Comparison of ENCODE assay signal across 1 cellular context in the genomic region with DNA sequence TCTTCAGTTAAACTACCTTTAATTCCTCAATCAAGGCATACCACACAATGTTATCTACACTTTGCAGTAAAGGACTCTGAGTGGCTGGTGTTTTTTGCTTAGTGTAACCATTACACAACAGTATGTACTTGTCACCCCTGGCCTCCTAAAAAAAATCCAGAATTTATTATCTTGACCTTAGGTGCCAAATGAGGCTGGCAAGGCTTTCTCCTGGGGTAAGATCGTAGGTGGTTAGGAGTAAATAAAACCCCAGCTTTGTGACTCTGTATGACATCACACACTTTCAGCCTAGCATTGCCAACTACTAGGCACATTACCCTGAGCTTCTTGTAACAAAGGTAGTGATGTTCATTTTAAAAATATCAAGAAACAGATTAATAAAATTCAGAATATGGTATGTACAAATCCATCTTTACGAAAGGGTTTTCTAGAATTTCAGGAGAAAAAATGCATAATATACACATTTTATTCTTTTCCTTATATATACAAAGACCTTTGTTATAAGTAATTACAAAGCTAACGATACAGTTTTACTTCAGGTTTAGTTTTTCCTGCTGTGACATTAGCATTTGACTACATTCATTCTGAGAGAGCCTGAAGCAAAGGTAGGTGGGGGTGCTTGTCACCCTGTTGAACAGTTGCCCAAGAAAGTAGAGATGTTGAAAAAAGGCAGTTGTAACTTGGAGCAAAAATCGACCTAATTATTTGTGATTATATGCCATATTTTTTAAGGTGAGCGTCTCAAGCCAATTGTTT.
TF ChIP-seq lines count a peak whose summit lies in the region.

No MANE protein-coding gene starts in this region.

TF ChIP-seq in GM23338, 12 proteins besides CTCF, POLR2A, EP300 and RAD21:
- TF ChIP-seq, protein P1, sequence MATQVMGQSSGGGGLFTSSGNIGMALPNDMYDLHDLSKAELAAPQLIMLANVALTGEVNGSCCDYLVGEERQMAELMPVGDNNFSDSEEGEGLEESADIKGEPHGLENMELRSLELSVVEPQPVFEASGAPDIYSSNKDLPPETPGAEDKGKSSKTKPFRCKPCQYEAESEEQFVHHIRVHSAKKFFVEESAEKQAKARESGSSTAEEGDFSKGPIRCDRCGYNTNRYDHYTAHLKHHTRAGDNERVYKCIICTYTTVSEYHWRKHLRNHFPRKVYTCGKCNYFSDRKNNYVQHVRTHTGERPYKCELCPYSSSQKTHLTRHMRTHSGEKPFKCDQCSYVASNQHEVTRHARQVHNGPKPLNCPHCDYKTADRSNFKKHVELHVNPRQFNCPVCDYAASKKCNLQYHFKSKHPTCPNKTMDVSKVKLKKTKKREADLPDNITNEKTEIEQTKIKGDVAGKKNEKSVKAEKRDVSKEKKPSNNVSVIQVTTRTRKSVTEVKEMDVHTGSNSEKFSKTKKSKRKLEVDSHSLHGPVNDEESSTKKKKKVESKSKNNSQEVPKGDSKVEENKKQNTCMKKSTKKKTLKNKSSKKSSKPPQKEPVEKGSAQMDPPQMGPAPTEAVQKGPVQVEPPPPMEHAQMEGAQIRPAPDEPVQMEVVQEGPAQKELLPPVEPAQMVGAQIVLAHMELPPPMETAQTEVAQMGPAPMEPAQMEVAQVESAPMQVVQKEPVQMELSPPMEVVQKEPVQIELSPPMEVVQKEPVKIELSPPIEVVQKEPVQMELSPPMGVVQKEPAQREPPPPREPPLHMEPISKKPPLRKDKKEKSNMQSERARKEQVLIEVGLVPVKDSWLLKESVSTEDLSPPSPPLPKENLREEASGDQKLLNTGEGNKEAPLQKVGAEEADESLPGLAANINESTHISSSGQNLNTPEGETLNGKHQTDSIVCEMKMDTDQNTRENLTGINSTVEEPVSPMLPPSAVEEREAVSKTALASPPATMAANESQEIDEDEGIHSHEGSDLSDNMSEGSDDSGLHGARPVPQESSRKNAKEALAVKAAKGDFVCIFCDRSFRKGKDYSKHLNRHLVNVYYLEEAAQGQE (IDR thresholded peaks at IDR 0.05; ENCODE audit: unreplicated experiment): no peak
- TF ChIP-seq NANOG (IDR thresholded peaks at IDR 0.05; ENCODE audit: borderline replicate concordance): peak; percentile 65; the same call in 1 of the 2 replicates
- peak; percentile 34; the same call in 1 of the 2 replicates for TF ChIP-seq CREB1 (CRISPR knock-in tag; IDR thresholded peaks at IDR 0.05; ENCODE audit: low read depth)
TF ChIP-seq in GM23338: peak in this region for 2.
